ENCODE assay signal across 1 cellular context in the genomic region with DNA sequence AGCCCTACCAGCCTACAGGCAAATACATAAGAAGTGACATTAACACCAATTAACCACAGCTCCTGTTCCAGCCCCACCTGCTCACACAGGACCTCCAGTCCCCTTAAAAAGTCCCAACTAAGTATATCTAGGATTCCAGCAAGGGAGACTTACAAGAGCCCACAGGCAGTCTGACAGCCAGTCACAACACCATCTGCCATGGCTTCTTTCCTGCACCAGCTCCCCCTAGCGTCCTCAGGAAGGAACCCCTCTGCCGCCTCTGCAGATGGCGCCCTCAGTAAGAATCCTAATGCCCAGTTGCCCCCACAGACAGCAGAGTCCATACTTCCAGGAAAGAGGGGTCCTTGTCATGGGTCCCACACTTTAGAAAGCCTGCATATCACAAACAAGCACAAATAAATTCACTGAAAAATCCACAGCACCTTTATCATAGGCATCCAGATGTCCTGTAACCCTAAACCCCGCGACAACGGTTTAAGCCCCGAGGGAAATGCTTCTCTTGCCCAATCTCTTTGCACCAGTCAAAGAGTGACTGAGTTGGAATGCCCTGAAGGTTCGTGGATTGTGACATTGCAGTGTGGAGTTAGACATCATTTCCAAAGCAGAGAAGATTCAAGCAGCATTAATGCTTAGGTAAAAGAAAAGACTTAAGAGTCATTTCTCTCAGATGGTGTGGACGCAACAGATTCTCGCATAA.
TF ChIP-seq lines count a peak whose summit lies in the region.

No MANE protein-coding gene starts in this region.

TF ChIP-seq in SK-N-SH, 30 proteins besides CTCF, POLR2A, EP300 and RAD21 (continued from another document):
- no peak for TF ChIP-seq TAF1 (IDR thresholded peaks at IDR 0.05; ENCODE audit: borderline replicate concordance, low read depth, low read length)
- TF ChIP-seq, protein P1, sequence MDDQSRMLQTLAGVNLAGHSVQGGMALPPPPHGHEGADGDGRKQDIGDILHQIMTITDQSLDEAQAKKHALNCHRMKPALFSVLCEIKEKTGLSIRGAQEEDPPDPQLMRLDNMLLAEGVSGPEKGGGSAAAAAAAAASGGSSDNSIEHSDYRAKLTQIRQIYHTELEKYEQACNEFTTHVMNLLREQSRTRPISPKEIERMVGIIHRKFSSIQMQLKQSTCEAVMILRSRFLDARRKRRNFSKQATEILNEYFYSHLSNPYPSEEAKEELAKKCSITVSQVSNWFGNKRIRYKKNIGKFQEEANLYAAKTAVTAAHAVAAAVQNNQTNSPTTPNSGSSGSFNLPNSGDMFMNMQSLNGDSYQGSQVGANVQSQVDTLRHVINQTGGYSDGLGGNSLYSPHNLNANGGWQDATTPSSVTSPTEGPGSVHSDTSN (IDR thresholded peaks at IDR 0.05): no peak
- TF ChIP-seq, protein P2, sequence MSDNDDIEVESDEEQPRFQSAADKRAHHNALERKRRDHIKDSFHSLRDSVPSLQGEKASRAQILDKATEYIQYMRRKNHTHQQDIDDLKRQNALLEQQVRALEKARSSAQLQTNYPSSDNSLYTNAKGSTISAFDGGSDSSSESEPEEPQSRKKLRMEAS (IDR thresholded peaks at IDR 0.05; ENCODE audit: low read depth): no peak
